Comparison of ENCODE assay signal across 2 cellular contexts in genomic region chr16:23195415-23195978, GRCh38.
TF ChIP-seq lines count a peak whose summit lies in the region.

No MANE protein-coding gene starts in this region.

TF ChIP-seq in GM23338, 12 proteins besides CTCF, POLR2A, EP300 and RAD21:
- no peak for TF ChIP-seq POLR2AphosphoS5 (IDR thresholded peaks at IDR 0.05; ENCODE audit: low read depth)
- no peak for TF ChIP-seq STAT1 (IDR thresholded peaks at IDR 0.05; ENCODE audit: unreplicated experiment)
- TF ChIP-seq JUNB (IDR thresholded peaks at IDR 0.05; ENCODE audit: unreplicated experiment) = no peak
- TF ChIP-seq REST (IDR thresholded peaks at IDR 0.05; ENCODE audit: unreplicated experiment) = no peak
- TF ChIP-seq NANOG (IDR thresholded peaks at IDR 0.05; ENCODE audit: borderline replicate concordance) = no peak
- no peak for TF ChIP-seq ETS1 (IDR thresholded peaks at IDR 0.05)
- no peak for TF ChIP-seq CREB1 (CRISPR knock-in tag; IDR thresholded peaks at IDR 0.05; ENCODE audit: low read depth)
- no peak for TF ChIP-seq ZNF462 (CRISPR knock-in tag; IDR thresholded peaks at IDR 0.05)
- TF ChIP-seq EZH2 (IDR thresholded peaks at IDR 0.05; ENCODE audit: low read depth, unreplicated experiment) = no peak
- no peak for TF ChIP-seq EZH2phosphoT487 (IDR thresholded peaks at IDR 0.05; ENCODE audit: unreplicated experiment)
- no peak for TF ChIP-seq ZNF114 (CRISPR knock-in tag; IDR thresholded peaks at IDR 0.05)
- TF ChIP-seq ZNF331 (CRISPR knock-in tag; IDR thresholded peaks at IDR 0.05; ENCODE audit: low read depth) = no peak

TF ChIP-seq in H1, 55 proteins besides CTCF, POLR2A, EP300 and RAD21:
- 0 out of 2 replicates have a peak, but pooled peaks have one; percentile 27 for TF ChIP-seq KDM1A (IDR thresholded peaks at IDR 0.05; ENCODE audit: borderline replicate concordance, low read length)
- TF ChIP-seq SP4 (IDR thresholded peaks at IDR 0.05; ENCODE audit: low read length) = no peak
